ENCODE assay signal across 7 cellular contexts in genomic region chr10:6203331-6204062, GRCh38. TPM values are rescaled to one million over a fixed set of nuclear protein-coding genes. Genes with fewer than 3 reads are reported as not detected.
A peak's percentile ranks its signal among the peaks of the same experiment; 100 is the strongest.
DNase-seq lines count a peak whose midpoint lies in the region; TF ChIP-seq lines count a peak whose summit lies in the region.

No MANE protein-coding gene starts in this region.

- intact Hi-C loops in activated CD4-positive, alpha-beta T cell treated with anti-CD3 and anti-CD28 coated beads, Interleukin-2, amount 10 ng/mL, durations not matched to agents 24 days and 14 days (cut with micrococcal nuclease), result loop anchor here (2.0 to 5.0 kb wide), 4 partner anchors 67 to 464 kb away; partner anchors contain the start of gene PRKCQ

- H3K27ac Mint-ChIP-seq in activated CD4-positive, alpha-beta T cell treated with anti-CD3 and anti-CD28 coated beads, Interleukin-2, amount 10 ng/mL, durations not matched to agents 24 days and 14 days, result peak overlapping the region; percentile 92

- no peaks in the 10 kb centered on the region for H3K9me3 ChIP-seq in liver (ENCODE audit: control insufficient read depth in 4 of 4, low read length in 3 of 4)

- H3K9me3 Mint-ChIP-seq in activated CD4-positive, alpha-beta T cell treated with anti-CD3 and anti-CD28 coated beads, Interleukin-2, amount 10 ng/mL, durations not matched to agents 24 days and 14 days, result no peaks in the 10 kb centered on the region

- H3K27me3 Mint-ChIP-seq in activated CD4-positive, alpha-beta T cell treated with anti-CD3 and anti-CD28 coated beads, Interleukin-2, amount 10 ng/mL, durations not matched to agents 24 days and 14 days, result no peaks in the 10 kb centered on the region

- WGBS in liver, result under 1% methylated on average over 76 of the region's 76 CpGs

- peak overlapping the region; percentile 73 to 80 for H3K9ac ChIP-seq in liver (ENCODE audit: low read depth in 1 of 2, low read length in 2 of 2)

- TF ChIP-seq RAD21 in liver (IDR thresholded peaks at IDR 0.05), result no peak

- H3K4me1 Mint-ChIP-seq in activated CD4-positive, alpha-beta T cell treated with anti-CD3 and anti-CD28 coated beads, Interleukin-2, amount 10 ng/mL, durations not matched to agents 24 days and 14 days, result peaks cover 42% of the 10 kb centered on the region

- H3K4me3 ChIP-seq in H7 (ENCODE audit: insufficient read depth, low read depth, low read length) (peak overlapping the region; percentile 89), liver (ENCODE audit: low read depth in 1 of 3, low read length in 3 of 3) (peak overlapping the region; percentile 80 to 89 (median 83))

- peak overlapping the region; percentile 86 to 90 for H3K27ac ChIP-seq in liver (ENCODE audit: low read depth in 1 of 2, low read length in 2 of 2)

- H3K4me3 Mint-ChIP-seq in activated CD4-positive, alpha-beta T cell treated with anti-CD3 and anti-CD28 coated beads, Interleukin-2, amount 10 ng/mL, durations not matched to agents 24 days and 14 days, result peak overlapping the region; percentile 92

- peak; percentile 44 for TF ChIP-seq CTCF in GM12874 (IDR thresholded peaks at IDR 0.05; ENCODE audit: insufficient read depth, low read depth, low read length)
- TF ChIP-seq CTCF in liver (IDR thresholded peaks at IDR 0.05; ENCODE audit: low read depth, low read length, missing input control), result peak; percentile 48

- no peaks in the 10 kb centered on the region for H3K36me3 ChIP-seq in H7 (replicated peaks; ENCODE audit: control insufficient read depth, insufficient read depth, low read length)
- H3K36me3 ChIP-seq in liver (ENCODE audit: control insufficient read depth in 4 of 4, insufficient read depth in 3 of 4, low read depth in 1 of 4, low read length in 3 of 4), result no peaks in the 10 kb centered on the region

- peaks cover 22% of the 10 kb centered on the region for H3K36me3 Mint-ChIP-seq in activated CD4-positive, alpha-beta T cell treated with anti-CD3 and anti-CD28 coated beads, Interleukin-2, amount 10 ng/mL, durations not matched to agents 24 days and 14 days (ENCODE audit: low read depth)

- H3K27me3 ChIP-seq in H7 (ENCODE audit: control insufficient read depth, insufficient read depth, low read length) (peaks cover 34% of the 10 kb centered on the region), liver (ENCODE audit: control insufficient read depth in 4 of 4, insufficient read depth in 4 of 4, low read length in 3 of 4) (no peaks in the 10 kb centered on the region)

- H3K4me1 ChIP-seq in liver (ENCODE audit: control insufficient read depth in 4 of 4, insufficient read depth in 4 of 4, low read length in 3 of 4), result peaks cover 23 to 57% (median 38%) of the 10 kb centered on the region in 4 donors

- peak; percentile 97 for DNase-seq in H7
- peak; percentile 62 for DNase-seq in LoVo (ENCODE audit: low spot score)
- peak; percentile 92 for DNase-seq in activated CD4-positive, alpha-beta T cell treated with anti-CD3 and anti-CD28 coated beads, Interleukin-2, amount 10 ng/mL, durations not matched to agents 24 days and 14 days
- peak; percentile 72 for DNase-seq in dermis blood vessel endothelial cell
- peak; percentile 53 for DNase-seq in stimulated activated CD8-positive, alpha-beta memory T cell treated with anti-CD3 and anti-CD28 coated beads, Interleukin-12 subunit alpha, Interleukin-12 subunit beta, amount 100 ng/mL, for 4 hours (ENCODE audit: low read depth)

TF ChIP-seq in liver, 16 proteins besides CTCF, POLR2A, EP300 and RAD21:
- TF ChIP-seq ZBTB33 (IDR thresholded peaks at IDR 0.05) (no peak), EGR1 (IDR thresholded peaks at IDR 0.05; ENCODE audit: low read depth in 2 of 2) (no peak), NR2F2 (IDR thresholded peaks at IDR 0.05) (no peak), JUND (IDR thresholded peaks at IDR 0.05) (no peak), REST (IDR thresholded peaks at IDR 0.05) (no peak), MAX (IDR thresholded peaks at IDR 0.05) (no peak)

RNA-seq across cellular contexts. Expression of gene PFKFB3, which starts 0.8 kb away (rescaled TPM):
- 14.6 and 20.1 TPM in 2 replicates for total RNA-seq in H7 (2014; rRNA removed; shearing (Covaris generic))
- total RNA-seq in activated CD4-positive, alpha-beta T cell treated with anti-CD3 and anti-CD28 coated beads, Interleukin-2, amount 10 ng/mL, durations not matched to agents 24 days and 14 days, result 108 TPM in 2 replicates
- total RNA-seq in dermis blood vessel endothelial cell (30.1 and 35.3 TPM in 2 replicates), liver (1 to 10 TPM; 5.4 to 9.1 TPM)
- polyA plus RNA-seq in liver, result 1 to 10 TPM; 1.6 to 6.1 TPM

Comparison
In these comparisons a context has a peak if more than half of its experiments do, and no peak if none do; other contexts are left out.
1. Peak in every context shown above with its lines: DNase-seq, H3K4me3 ChIP-seq and H3K27ac ChIP-seq.